Comparison of ENCODE assay signal across 28 cellular contexts in genomic region chr2:100036020-100036419, GRCh38.
"Had no signal": no experiment of that assay in that cellular context is flagged by ENCODE, and none has a peak within 500 bp of the region (broad histone marks: within the 10 kb centered on the region; RNA-seq: fewer than 3 reads in every experiment).

No MANE protein-coding gene starts in this region.

- H3K4me1 Mint-ChIP-seq: activated CD4-positive, alpha-beta T cell treated with anti-CD3 and anti-CD28 coated beads, Interleukin-2, amount 10 ng/mL, durations not matched to agents 24 days and 14 days; activated naive CD8-positive, alpha-beta T cell treated with anti-CD3 and anti-CD28 coated beads, Interleukin-2, amount 10 ng/mL, durations not matched to agents 7 days and 5 days had no signal

- FAIRE-seq: astrocyte, bronchial epithelial cell, K562 had no signal

- H3K9me3 Mint-ChIP-seq: activated CD4-positive, alpha-beta T cell treated with anti-CD3 and anti-CD28 coated beads, Interleukin-2, amount 10 ng/mL, durations not matched to agents 24 days and 14 days; activated naive CD4-positive, alpha-beta T cell treated with anti-CD3 and anti-CD28 coated beads, Interleukin-2, amount 50 U/mL, for 24 hours; activated naive CD8-positive, alpha-beta T cell treated with anti-CD3 and anti-CD28 coated beads, Interleukin-2, amount 10 ng/mL, durations not matched to agents 7 days and 5 days; activated T-cell treated with anti-CD3 and anti-CD28 coated beads, Interleukin-2, amount 50 U/mL, for 24 hours; activated T-helper 2 cell treated with anti-CD3 and anti-CD28 coated beads, Interferon-gamma antibody, Interleukin-2, Interleukin-4, amounts not matched to agents 10 μg/mL and 5 μg/mL and 100 μg/mL, durations not matched to agents 14 hours and 24 hours and 36 hours had no signal

- H3K27ac ChIP-seq: adrenal gland, body of pancreas, RWPE1, WERI-Rb-1 had no signal

- H3K27me3 Mint-ChIP-seq: activated CD4-positive, alpha-beta T cell treated with anti-CD3 and anti-CD28 coated beads, Interleukin-2, amount 10 ng/mL, durations not matched to agents 24 days and 14 days; activated naive CD4-positive, alpha-beta T cell treated with anti-CD3 and anti-CD28 coated beads, Interleukin-2, amount 50 U/mL, for 24 hours; activated T-cell treated with anti-CD3 and anti-CD28 coated beads, Interleukin-2, amount 50 U/mL, for 24 hours had no signal

- H3K4me1 ChIP-seq: adrenal gland had no signal

- H3K4me3 ChIP-seq: adrenal gland, body of pancreas, K562 had no signal

- DNase-seq: activated CD4-positive, alpha-beta T cell treated with anti-CD3 and anti-CD28 coated beads, Interleukin-2, amount 10 ng/mL, durations not matched to agents 24 days and 14 days; activated CD4-positive, alpha-beta T cell treated with anti-CD3 and anti-CD28 coated beads, Interleukin-2, amount 50 U/mL, for 48 hours; activated CD8-positive, alpha-beta T cell treated with anti-CD3 and anti-CD28 coated beads, Interleukin-2, amount 10 ng/mL, durations not matched to agents 7 days and 5 days; activated gamma-delta T cell; activated naive CD4-positive, alpha-beta T cell treated with Interleukin-2 at 50 U/mL for 16 hours; activated naive CD8-positive, alpha-beta T cell treated with anti-CD3 and anti-CD28 coated beads, Interleukin-2, amount 10 ng/mL, durations not matched to agents 7 days and 5 days; activated T-cell treated with anti-CD3 and anti-CD28 coated beads, Interleukin-2, amount 50 U/mL, for 24 hours; adrenal gland; body of pancreas; caudate nucleus; NCI-H187 treated with DMSO at 0.1 percent for 48 hours; NCI-H510A; NCI-H526; NK-92 treated with Interleukin-12 subunit alpha and Interleukin-12 subunit beta, amount 100 ng/mL, for 24 hours; PC-3; SIG-M5; SW 1271; T-helper 1 cell; T-helper 2 cell; T1000; WERI-Rb-1 had no signal

- H3K27ac Mint-ChIP-seq: activated CD4-positive, alpha-beta T cell treated with anti-CD3 and anti-CD28 coated beads, Interleukin-2, amount 10 ng/mL, durations not matched to agents 24 days and 14 days; activated CD8-positive, alpha-beta T cell treated with anti-CD3 and anti-CD28 coated beads, Interleukin-2, amount 10 ng/mL, durations not matched to agents 7 days and 5 days; activated naive CD8-positive, alpha-beta T cell treated with anti-CD3 and anti-CD28 coated beads, Interleukin-2, amount 10 ng/mL, durations not matched to agents 7 days and 5 days; activated T-cell treated with anti-CD3 and anti-CD28 coated beads, Interleukin-2, amount 50 U/mL, for 24 hours; activated T-helper 2 cell treated with anti-CD3 and anti-CD28 coated beads, Interferon-gamma antibody, Interleukin-2, Interleukin-4, amounts not matched to agents 10 μg/mL and 5 μg/mL and 100 μg/mL, durations not matched to agents 14 hours and 24 hours and 36 hours had no signal

- H3K36me3 ChIP-seq: adrenal gland, WERI-Rb-1 had no signal

- H3K4me3 Mint-ChIP-seq: activated CD4-positive, alpha-beta T cell treated with anti-CD3 and anti-CD28 coated beads, Interleukin-2, amount 10 ng/mL, durations not matched to agents 24 days and 14 days; activated CD8-positive, alpha-beta T cell treated with anti-CD3 and anti-CD28 coated beads, Interleukin-2, amount 10 ng/mL, durations not matched to agents 7 days and 5 days; activated naive CD4-positive, alpha-beta T cell treated with anti-CD3 and anti-CD28 coated beads, Interleukin-2, amount 50 U/mL, for 24 hours; activated naive CD8-positive, alpha-beta T cell treated with anti-CD3 and anti-CD28 coated beads, Interleukin-2, amount 10 ng/mL, durations not matched to agents 7 days and 5 days; activated T-cell treated with anti-CD3 and anti-CD28 coated beads, Interleukin-2, amount 50 U/mL, for 24 hours had no signal

- H3K27me3 ChIP-seq: adrenal gland, body of pancreas had no signal

- H3K36me3 Mint-ChIP-seq: activated naive CD8-positive, alpha-beta T cell treated with anti-CD3 and anti-CD28 coated beads, Interleukin-2, amount 10 ng/mL, durations not matched to agents 7 days and 5 days had no signal

- H3K9me3 ChIP-seq: adrenal gland, body of pancreas had no signal

- ATAC-seq: activated CD8-positive, alpha-beta T cell treated with anti-CD3 and anti-CD28 coated beads, Interleukin-2, amount 10 ng/mL, durations not matched to agents 7 days and 5 days; body of pancreas; K562; PC-3; Right ventricle myocardium inferior had no signal
